8 cellular contexts compared by ENCODE assay signal in genomic region chr5:36876965-36877666, GRCh38. TPM values are rescaled to one million over a fixed set of nuclear protein-coding genes. Genes with fewer than 3 reads are reported as not detected.
DNase-seq lines count a peak whose midpoint lies in the region; ATAC-seq, FAIRE-seq and TF ChIP-seq lines count a peak whose summit lies in the region.

No MANE protein-coding gene starts in this region.

- H3K9ac ChIP-seq in endothelial cell of umbilical vein (replicated peaks; ENCODE audit: extremely low read depth, insufficient read depth, low read length): peak overlapping the region; percentile 95

- peak; percentile 16 to 40 for DNase-seq in activated CD8-positive, alpha-beta memory T cell treated with anti-CD3 and anti-CD28 coated beads for 1 hour (ENCODE audit: extremely low read depth in 1 of 2, low read depth in 1 of 2)
- DNase-seq in activated CD8-positive, alpha-beta memory T cell treated with anti-CD3 and anti-CD28 coated beads for 24 hours: no peak
- DNase-seq in NCI-H748 (lab: John Stamatoyannopoulos, UW; ENCODE audit: unreplicated experiment): peak; percentile 92
- peak; percentile 57 for DNase-seq in activated CD8-positive, alpha-beta memory T cell treated with anti-CD3 and anti-CD28 coated beads, Interleukin-2, amount 50 U/mL, for 4 hours
- peak; percentile 72 for DNase-seq in endothelial cell of umbilical vein (ENCODE audit: low read depth, low spot score)
- peak; percentile 35 to 38 for DNase-seq in stimulated activated CD8-positive, alpha-beta memory T cell treated with anti-CD3 and anti-CD28 coated beads, Interleukin-2, amount 100 ng/mL, for 48 hours (ENCODE audit: low read depth in 2 of 2)

- H4K20me1 ChIP-seq in endothelial cell of umbilical vein (replicated peaks; ENCODE audit: control insufficient read depth, extremely low read depth, insufficient read depth, low read length): peaks cover 14% of the 10 kb centered on the region

- TSS peak; percentile 35 for BruUV-seq in endothelial cell of umbilical vein (replicated peaks; lab: Mats Ljungman, UMichigan)

- peak; percentile 29 for ATAC-seq in HG03354 (IDR thresholded peaks at IDR 0.05; ENCODE audit: poor library complexity, severe bottlenecking, unreplicated experiment)

- peak; percentile 4 for TF ChIP-seq POLR2A in endothelial cell of umbilical vein (IDR thresholded peaks at IDR 0.05; ENCODE audit: low read depth, low read length)

- H3K27me3 ChIP-seq in endothelial cell of umbilical vein (ENCODE audit: control insufficient read depth in 2 of 2, insufficient read depth in 2 of 2, low read length in 2 of 2): no peaks in the 10 kb centered on the region
- H3K27me3 ChIP-seq in mononuclear cell (ENCODE audit: insufficient read depth, low read length): no peaks in the 10 kb centered on the region

- no peaks in the 10 kb centered on the region for H3K36me3 ChIP-seq in endothelial cell of umbilical vein (ENCODE audit: control insufficient read depth in 2 of 2, extremely low read depth in 1 of 2, insufficient read depth in 2 of 2, low read length in 2 of 2)

- TF ChIP-seq CTCF in endothelial cell of umbilical vein (IDR thresholded peaks at IDR 0.05; ENCODE audit: extremely low read depth in 1 of 2, insufficient read depth in 1 of 2, low read depth in 1 of 2, low read length in 2 of 2): no peak

- intact Hi-C loops in endothelial cell of umbilical vein (cut with micrococcal nuclease): loop anchor here (1.0 to 10.0 kb wide), 6 partner anchors 67 to 838 kb away; partner anchors contain the start of genes CPLANE1, LMBRD2, NADK2 and SKP2

- FAIRE-seq in endothelial cell of umbilical vein (lab: Jason Lieb, UNC): peak; percentile 15

- H3K4me2 ChIP-seq in endothelial cell of umbilical vein (ENCODE audit: insufficient read depth, low read length): peak overlapping the region; percentile 100

- H3K79me2 ChIP-seq in endothelial cell of umbilical vein (ENCODE audit: control insufficient read depth, insufficient read depth, low read length): peaks cover 92% of the 10 kb centered on the region

- H3K4me3 ChIP-seq in endothelial cell of umbilical vein (replicated peaks in 1 of 3; ENCODE audit: insufficient read depth in 1 of 3, low read depth in 1 of 3, low read length in 3 of 3) (peak overlapping the region; percentile 73 to 99 (median 80)), mononuclear cell (ENCODE audit: low read length) (peak overlapping the region; percentile 96)

- H3K9me3 ChIP-seq in endothelial cell of umbilical vein (replicated peaks; ENCODE audit: control insufficient read depth, insufficient read depth, low read length): no peaks in the 10 kb centered on the region
- no peaks in the 10 kb centered on the region for H3K9me3 ChIP-seq in mononuclear cell (ENCODE audit: low read depth, low read length)

- CTCF ChIA-PET in endothelial cell of umbilical vein (lab: Charles Lee): interaction anchor here (0.6 to 4.5 kb wide), 9 partner anchors 10 to 635 kb away, joined by 3 to 28 read pairs (median 6); partner anchors contain the start of gene NADK2

- H3K9me1 ChIP-seq in endothelial cell of umbilical vein (replicated peaks; ENCODE audit: control insufficient read depth, extremely low read depth, insufficient read depth, low read length): no peaks in the 10 kb centered on the region

- H3K27ac ChIP-seq in endothelial cell of umbilical vein (ENCODE audit: insufficient read depth, low read depth, low read length): peak overlapping the region; percentile 94

- H2AFZ ChIP-seq in endothelial cell of umbilical vein (ENCODE audit: low read depth, low read length): peak overlapping the region; percentile 77

- H3K4me1 ChIP-seq in endothelial cell of umbilical vein (ENCODE audit: control insufficient read depth, extremely low read depth, insufficient read depth, low read length): peaks cover 30% of the 10 kb centered on the region
- peaks cover 21% of the 10 kb centered on the region for H3K4me1 ChIP-seq in mononuclear cell (ENCODE audit: insufficient read depth, low read length)

- POLR2A ChIA-PET in endothelial cell of umbilical vein (lab: Charles Lee): no interaction called here

- dilution Hi-C loops in endothelial cell of umbilical vein (cut with MboI; ENCODE audit: extremely low pct_ligation_motif_present, low sequenced_read_pairs): no loop called here

TF ChIP-seq in endothelial cell of umbilical vein, 7 proteins besides CTCF, POLR2A, EP300 and RAD21:
- no peak for TF ChIP-seq GATA2 (IDR thresholded peaks at IDR 0.05; ENCODE audit: insufficient read depth, insufficient read length, low read depth, low read length)
- no peak for TF ChIP-seq POLR2AphosphoS5 (IDR thresholded peaks at IDR 0.05; ENCODE audit: insufficient read depth, low read depth, low read length)
- no peak for TF ChIP-seq MAX (IDR thresholded peaks at IDR 0.05; ENCODE audit: insufficient read depth, insufficient read length)
- TF ChIP-seq MYC (IDR thresholded peaks at IDR 0.05; ENCODE audit: low read depth, low read length): no peak
- TF ChIP-seq EZH2 (IDR thresholded peaks at IDR 0.05; ENCODE audit: borderline replicate concordance, low read depth, low read length, severe bottlenecking): no peak
- TF ChIP-seq JUN (IDR thresholded peaks at IDR 0.05; ENCODE audit: borderline replicate concordance, insufficient read depth, insufficient read length, low read depth): no peak
- TF ChIP-seq FOS (IDR thresholded peaks at IDR 0.05; ENCODE audit: borderline replicate concordance, insufficient read depth, low read length): no peak

RNA-seq across cellular contexts. Expression of gene NIPBL, which starts 0.5 kb away (rescaled TPM):
- 43.1 and 50.7 TPM in 2 replicates for total RNA-seq in endothelial cell of umbilical vein
- polyA plus RNA-seq in endothelial cell of umbilical vein: 15.5 and 17.8 TPM in 2 replicates
- polyA plus RNA-seq in endothelial cell of umbilical vein (2011; cell fraction: cytosol; rRNA removed): 13.4 and 15.9 TPM in 2 replicates
- 45.7 and 47.7 TPM in 2 replicates for polyA plus RNA-seq in endothelial cell of umbilical vein (2011; cell fraction: nucleus; rRNA removed)
- 14.7 and 22.3 TPM in 2 replicates for polyA plus RNA-seq in endothelial cell of umbilical vein (2012)
- polyA minus RNA-seq in endothelial cell of umbilical vein: 119 and 146 TPM in 2 replicates
- 60.9 TPM for polyA minus RNA-seq in endothelial cell of umbilical vein (2011; cell fraction: cytosol; rRNA and poly(A)+ RNA removed)
- 215 and 311 TPM in 2 replicates for polyA minus RNA-seq in endothelial cell of umbilical vein (2011; cell fraction: nucleus; rRNA and poly(A)+ RNA removed)
- 97.6 TPM for total RNA-seq in mononuclear cell
